12 cellular contexts compared by ENCODE assay signal in the genomic region with DNA sequence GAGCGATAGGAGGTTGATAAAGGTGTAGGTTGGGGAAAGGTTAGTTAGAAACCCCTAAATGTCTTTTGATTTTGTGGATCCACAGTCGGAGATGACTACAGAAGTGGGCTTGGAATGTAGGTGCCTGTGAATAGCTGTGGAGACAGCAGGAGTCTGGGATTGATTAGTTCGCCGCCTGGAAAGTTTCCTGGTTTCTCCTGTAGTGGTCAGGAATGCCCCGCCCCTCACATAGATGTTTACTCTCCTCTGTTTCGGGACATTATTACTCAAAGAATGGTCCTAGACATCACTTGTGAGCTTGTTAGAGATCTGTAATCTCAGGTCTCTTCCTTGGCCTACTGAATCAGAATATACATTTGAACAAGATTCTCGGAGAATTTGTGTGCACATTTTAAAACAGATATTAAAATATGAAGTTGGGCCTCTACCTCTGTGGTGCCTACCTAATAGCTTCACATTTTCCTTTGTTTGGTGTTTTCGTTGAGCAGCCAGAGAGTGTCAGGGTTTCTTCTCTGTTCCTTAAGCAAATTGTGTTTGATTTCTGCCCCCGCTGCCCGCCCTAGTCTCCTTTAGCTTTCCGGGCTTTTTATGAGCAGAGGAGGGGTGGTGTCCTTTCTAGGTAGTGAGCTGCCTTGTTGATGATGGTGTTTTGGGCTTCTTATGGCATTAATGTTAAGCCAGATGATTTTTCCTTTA.
DNase-seq lines count a peak whose midpoint lies in the region; ATAC-seq, FAIRE-seq and TF ChIP-seq lines count a peak whose summit lies in the region.
"Had no signal": no experiment of that assay in that cellular context is flagged by ENCODE, and none has a peak within 500 bp of the region (broad histone marks: within the 10 kb centered on the region; RNA-seq: fewer than 3 reads in every experiment).

No MANE protein-coding gene starts in this region.

- dilution Hi-C loops in endothelial cell of umbilical vein (cut with MboI; ENCODE audit: extremely low pct_ligation_motif_present, low sequenced_read_pairs): no loop called here

- H3K9me1 ChIP-seq in endothelial cell of umbilical vein (replicated peaks; ENCODE audit: control insufficient read depth, extremely low read depth, insufficient read depth, low read length): no peaks in the 10 kb centered on the region

- H3K27ac ChIP-seq in BLaER1 treated with 17β-estradiol and CSF1 and Interleukin-3, amounts not matched to agents 10 nM and 100 nM: peak overlapping the region; percentile 85 to 98 (median 94)
- H3K27ac ChIP-seq in endothelial cell of umbilical vein (ENCODE audit: insufficient read depth, low read depth, low read length): peak overlapping the region; percentile 16
- peak overlapping the region; percentile 58 for H3K27ac ChIP-seq in psoas muscle
- H3K27ac ChIP-seq: colonic mucosa had no signal

- no peaks in the 10 kb centered on the region for H3K27me3 ChIP-seq in BLaER1 treated with 17β-estradiol and CSF1 and Interleukin-3, amounts not matched to agents 10 nM and 100 nM
- H3K27me3 ChIP-seq in endothelial cell of umbilical vein (ENCODE audit: control insufficient read depth in 2 of 2, insufficient read depth in 2 of 2, low read length in 2 of 2) (no peaks in the 10 kb centered on the region), psoas muscle (ENCODE audit: insufficient read depth in 3 of 3, low read length in 2 of 3) (no peaks in the 10 kb centered on the region)
- H3K27me3 ChIP-seq: colonic mucosa had no signal

- peak; percentile 28 for TF ChIP-seq POLR2A in endothelial cell of umbilical vein (IDR thresholded peaks at IDR 0.05; ENCODE audit: low read depth, low read length)

- peaks cover 70 to 100% (median 89%) of the 10 kb centered on the region in 11 experiments for H3K36me3 ChIP-seq in BLaER1 treated with 17β-estradiol and CSF1 and Interleukin-3, amounts not matched to agents 10 nM and 100 nM
- H3K36me3 ChIP-seq in endothelial cell of umbilical vein (ENCODE audit: control insufficient read depth in 2 of 2, extremely low read depth in 1 of 2, insufficient read depth in 2 of 2, low read length in 2 of 2): peaks cover 4 to 19% of the 10 kb centered on the region in 2 experiments
- H3K36me3 ChIP-seq in psoas muscle (ENCODE audit: insufficient read depth in 1 of 2, low read depth in 1 of 2): peaks cover 0 to 75% of the 10 kb centered on the region in 2 donors
- H3K36me3 ChIP-seq: colonic mucosa had no signal

- intact Hi-C loops in endothelial cell of umbilical vein (cut with micrococcal nuclease): no loop called here
- intact Hi-C loops in psoas muscle (cut with DNase I): no loop called here

- H2AFZ ChIP-seq in endothelial cell of umbilical vein (ENCODE audit: low read depth, low read length): no peak overlapping the region

- BruUV-seq in endothelial cell of umbilical vein (replicated peaks; lab: Mats Ljungman, UMichigan): no TSS peak

- peaks cover 0 to 49% (median 0%) of the 10 kb centered on the region in 11 experiments; a peak in 3 of 22 replicates for H4K20me1 ChIP-seq in BLaER1 treated with 17β-estradiol and CSF1 and Interleukin-3, amounts not matched to agents 10 nM and 100 nM
- no peaks in the 10 kb centered on the region for H4K20me1 ChIP-seq in endothelial cell of umbilical vein (replicated peaks; ENCODE audit: control insufficient read depth, extremely low read depth, insufficient read depth, low read length)

- H3K79me2 ChIP-seq in endothelial cell of umbilical vein (ENCODE audit: control insufficient read depth, insufficient read depth, low read length): peaks cover 19% of the 10 kb centered on the region

- TF ChIP-seq CTCF in endothelial cell of umbilical vein (IDR thresholded peaks at IDR 0.05; ENCODE audit: extremely low read depth in 1 of 2, insufficient read depth in 1 of 2, low read depth in 1 of 2, low read length in 2 of 2) (no peak), psoas muscle (IDR thresholded peaks at IDR 0.05) (no peak)

- CTCF ChIA-PET in endothelial cell of umbilical vein (lab: Charles Lee): interaction anchor here (0.8 to 1.7 kb wide), 8 partner anchors 9 to 89 kb away, joined by 3 to 4 read pairs (median 4); a partner anchor contains a TSS

- peak overlapping the region; percentile 79 to 87 (median 83) for H3K9ac ChIP-seq in BLaER1 treated with 17β-estradiol and CSF1 and Interleukin-3, amounts not matched to agents 10 nM and 100 nM
- no peak overlapping the region for H3K9ac ChIP-seq in endothelial cell of umbilical vein (replicated peaks; ENCODE audit: extremely low read depth, insufficient read depth, low read length)

- WGBS in psoas muscle, 3 donors: 76 to 81% (median 77%) methylated on average over 11 of the region's 11 CpGs

- no peaks in the 10 kb centered on the region for H3K9me3 ChIP-seq in BLaER1 treated with 17β-estradiol and CSF1 and Interleukin-3, amounts not matched to agents 10 nM and 100 nM (replicated peaks in 1 of 11)
- H3K9me3 ChIP-seq in endothelial cell of umbilical vein (replicated peaks; ENCODE audit: control insufficient read depth, insufficient read depth, low read length) (no peaks in the 10 kb centered on the region), psoas muscle (no peaks in the 10 kb centered on the region)
- H3K9me3 ChIP-seq: colonic mucosa, HAP-1 had no signal

- peaks cover 34 to 97% (median 83%) of the 10 kb centered on the region in 10 experiments for H3K4me1 ChIP-seq in BLaER1 treated with 17β-estradiol and CSF1 and Interleukin-3, amounts not matched to agents 10 nM and 100 nM
- H3K4me1 ChIP-seq in endothelial cell of umbilical vein (ENCODE audit: control insufficient read depth, extremely low read depth, insufficient read depth, low read length) (peaks cover 20% of the 10 kb centered on the region), psoas muscle (peaks cover 52% of the 10 kb centered on the region)
- H3K4me1 ChIP-seq: colonic mucosa, HAP-1 had no signal

- H3K4me2 ChIP-seq in BLaER1 treated with 17β-estradiol and CSF1 and Interleukin-3, amounts not matched to agents 10 nM and 100 nM: peak overlapping the region; percentile 61 to 93 (median 86)
- H3K4me2 ChIP-seq in endothelial cell of umbilical vein (ENCODE audit: insufficient read depth, low read length): peak overlapping the region; percentile 2

- DNase-seq in KG1 (lab: John Stamatoyannopoulos, UW): peak; percentile 90
- DNase-seq in endothelial cell of umbilical vein (ENCODE audit: low read depth, low spot score): peak; percentile 54
- DNase-seq in psoas muscle: no peak
- DNase-seq in NCI-H510A (lab: John Stamatoyannopoulos, UW): no peak
- DNase-seq in NCI-H187 treated with DMSO at 0.1 percent for 48 hours (lab: John Stamatoyannopoulos, UW): no peak
- DNase-seq: colonic mucosa, NCI-H1092, PC-3 had no signal

- POLR2A ChIA-PET in endothelial cell of umbilical vein (lab: Charles Lee): interaction anchor here (0.6 kb wide), 1 partner anchor 48 kb away, joined by 3 read pairs; no protein-coding TSS in a partner anchor

- ATAC-seq in psoas muscle (no peak), GM21619 (IDR thresholded peaks at IDR 0.05; ENCODE audit: unreplicated experiment) (no peak), GM21576 (IDR thresholded peaks at IDR 0.05; ENCODE audit: unreplicated experiment) (no peak)
- ATAC-seq: PC-3 had no signal

- peak; percentile 21 for FAIRE-seq in endothelial cell of umbilical vein (lab: Jason Lieb, UNC)

- peak overlapping the region in 9 of 10 experiments; percentile 17 to 54 (median 32); a peak in 11 of 20 replicates for H3K4me3 ChIP-seq in BLaER1 treated with 17β-estradiol and CSF1 and Interleukin-3, amounts not matched to agents 10 nM and 100 nM
- H3K4me3 ChIP-seq in endothelial cell of umbilical vein (replicated peaks in 1 of 3; ENCODE audit: insufficient read depth in 1 of 3, low read depth in 1 of 3, low read length in 3 of 3) (no peak overlapping the region), psoas muscle (no peak overlapping the region)
- H3K4me3 ChIP-seq: colonic mucosa, HAP-1 had no signal

TF ChIP-seq in endothelial cell of umbilical vein, 7 proteins besides CTCF, POLR2A, EP300 and RAD21:
- TF ChIP-seq JUN (IDR thresholded peaks at IDR 0.05; ENCODE audit: borderline replicate concordance, insufficient read depth, insufficient read length, low read depth) (no peak), MYC (IDR thresholded peaks at IDR 0.05; ENCODE audit: low read depth, low read length) (no peak)
- TF ChIP-seq, protein P1, sequence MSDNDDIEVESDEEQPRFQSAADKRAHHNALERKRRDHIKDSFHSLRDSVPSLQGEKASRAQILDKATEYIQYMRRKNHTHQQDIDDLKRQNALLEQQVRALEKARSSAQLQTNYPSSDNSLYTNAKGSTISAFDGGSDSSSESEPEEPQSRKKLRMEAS (IDR thresholded peaks at IDR 0.05; ENCODE audit: insufficient read depth, insufficient read length): no peak

Comparison
In these comparisons a context has a peak if more than half of its experiments do, and no peak if none do; other contexts are left out.
1. H3K27ac ChIP-seq: peak in every context shown above with its lines; median percentile 94 in BLaER1 treated with 17β-estradiol and CSF1 and Interleukin-3, amounts not matched to agents 10 nM and 100 nM; 58 in psoas muscle; 16 in endothelial cell of umbilical vein.
2. H3K4me3 ChIP-seq: peak in BLaER1 treated with 17β-estradiol and CSF1 and Interleukin-3, amounts not matched to agents 10 nM and 100 nM (9 of 10); none in endothelial cell of umbilical vein (0 of 3) and psoas muscle (single experiment).
3. DNase-seq: peak in KG1 (single experiment) and endothelial cell of umbilical vein (single experiment); none in psoas muscle (0 of 2), NCI-H510A (single experiment) and NCI-H187 treated with DMSO at 0.1 percent for 48 hours (single experiment).